Comparison of ENCODE assay signal across 5 cellular contexts in the genomic region with DNA sequence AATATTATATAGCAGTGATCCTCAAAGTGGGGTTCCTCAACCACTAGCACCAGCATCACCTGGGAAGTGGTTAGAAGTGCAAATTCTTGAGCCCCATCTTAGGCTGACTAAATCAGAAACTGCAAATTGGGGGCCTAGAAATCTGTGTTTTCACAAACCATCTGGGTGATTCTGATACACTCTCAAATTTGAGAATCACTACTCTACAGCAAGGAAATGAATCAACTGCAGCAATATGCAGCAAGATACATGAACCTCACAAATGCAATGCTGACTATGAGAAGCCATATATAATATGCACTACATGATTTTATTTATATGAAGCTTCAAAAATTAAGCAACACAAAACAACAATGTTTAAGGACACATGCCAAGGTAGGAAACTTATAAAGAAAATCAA. TPM values are rescaled to one million over a fixed set of nuclear protein-coding genes. Genes with fewer than 3 reads are reported as not detected.
"Had no signal": no experiment of that assay in that cellular context is flagged by ENCODE, and none has a peak within 500 bp of the region (broad histone marks: within the 10 kb centered on the region; RNA-seq: fewer than 3 reads in every experiment).

No MANE protein-coding gene starts in this region.

- H3K4me1 Mint-ChIP-seq: GM23338, H9 had no signal

- DNase-seq: H9, HCEC 1CT, IMR-90 had no signal

- H3K9me3 Mint-ChIP-seq: GM23338 had no signal

- H3K27ac Mint-ChIP-seq: GM23338, H9 had no signal

- ATAC-seq: GM23338 had no signal

- H3K4me3 Mint-ChIP-seq: GM23338, H9 had no signal

RNA-seq across cellular contexts. Expression of gene IRS4, which starts 36.2 kb away (rescaled TPM):
- total RNA-seq: HT-29, IMR-90 had no signal
